ENCODE assay signal across 8 cellular contexts in genomic region chrX:72121381-72121780, GRCh38. TPM values are rescaled to one million over a fixed set of nuclear protein-coding genes. Genes with fewer than 3 reads are reported as not detected.
DNase-seq lines count a peak whose midpoint lies in the region; ATAC-seq lines count a peak whose summit lies in the region.

No MANE protein-coding gene starts in this region.

- DNase-seq in DMS 273 (lab: John Stamatoyannopoulos, UW; ENCODE audit: unreplicated experiment) (peak; percentile 45), DMS 273 treated with DMSO at 0.1 percent for 48 hours (lab: John Stamatoyannopoulos, UW) (no peak), Right ventricle myocardium inferior (ENCODE audit: missing footprints) (no peak), T-helper 9 cell (no peak)
- peak; percentile 21 for DNase-seq in activated T-cell treated with anti-CD3 and anti-CD28 coated beads, Interleukin-2, amount 50 U/mL, for 4 hours

- no peaks in the 10 kb centered on the region for H3K36me3 Mint-ChIP-seq in activated T-cell treated with anti-CD3 and anti-CD28 coated beads, Interleukin-2, amount 50 U/mL, for 4 hours (ENCODE audit: insufficient read depth)

- H3K27me3 ChIP-seq in skeletal muscle satellite cell (ENCODE audit: control insufficient read depth, insufficient read depth, low read length), result peaks cover 43% of the 10 kb centered on the region

- no peak overlapping the region for H3K9ac ChIP-seq in skeletal muscle satellite cell (ENCODE audit: low read depth, low read length)

- peak overlapping the region; percentile 21 for H3K4me3 Mint-ChIP-seq in activated T-cell treated with anti-CD3 and anti-CD28 coated beads, Interleukin-2, amount 50 U/mL, for 4 hours

- H3K4me2 ChIP-seq in skeletal muscle satellite cell (ENCODE audit: low read length), result peak overlapping the region; percentile 58

- intact Hi-C loops in Right ventricle myocardium inferior (cut with DNase I), result loop anchor here (2.0 to 10.0 kb wide), 2 partner anchors 43 to 207 kb away; partner anchors contain the start of gene NHSL2

- H3K27me3 Mint-ChIP-seq in activated T-cell treated with anti-CD3 and anti-CD28 coated beads, Interleukin-2, amount 50 U/mL, for 4 hours (ENCODE audit: low read depth), result no peaks in the 10 kb centered on the region

- H3K9me3 ChIP-seq in skeletal muscle satellite cell (replicated peaks; ENCODE audit: low read length), result no peaks in the 10 kb centered on the region

- peak; percentile 63 for ATAC-seq in HG03460 (IDR thresholded peaks at IDR 0.05; ENCODE audit: unreplicated experiment)
- ATAC-seq in activated T-cell treated with anti-CD3 and anti-CD28 coated beads, Interleukin-2, amount 50 U/mL, for 4 hours, result peak; percentile 79 to 88
- ATAC-seq in Right ventricle myocardium inferior, result peak; percentile 80
- ATAC-seq in GM21737 (IDR thresholded peaks at IDR 0.05; ENCODE audit: unreplicated experiment), result no peak

- no peak overlapping the region for H3K4me3 ChIP-seq in skeletal muscle satellite cell (ENCODE audit: low read length)

- H3K9me3 Mint-ChIP-seq in activated T-cell treated with anti-CD3 and anti-CD28 coated beads, Interleukin-2, amount 50 U/mL, for 4 hours, result no peaks in the 10 kb centered on the region

- H3K36me3 ChIP-seq in skeletal muscle satellite cell (ENCODE audit: insufficient read depth, low read length), result no peaks in the 10 kb centered on the region

- peaks cover 52% of the 10 kb centered on the region for H3K4me1 Mint-ChIP-seq in activated T-cell treated with anti-CD3 and anti-CD28 coated beads, Interleukin-2, amount 50 U/mL, for 4 hours (ENCODE audit: low read depth)

- peaks cover 18% of the 10 kb centered on the region for H3K4me1 ChIP-seq in skeletal muscle satellite cell (ENCODE audit: control insufficient read depth, insufficient read depth, low read length)

RNA-seq across cellular contexts. Expression of gene RTL5, which starts 10.3 kb away (rescaled TPM):
- total RNA-seq in activated T-cell treated with anti-CD3 and anti-CD28 coated beads, Interleukin-2, amount 50 U/mL, for 4 hours, result under 1 TPM; 0.25 to 0.63 (median 0.45) TPM
- total RNA-seq in Right ventricle myocardium inferior, result 2.4 TPM
- total RNA-seq in skeletal muscle satellite cell (2012; rRNA removed), result 0.44 and 0.51 TPM in 2 replicates

Comparison
In these comparisons a context has a peak if more than half of its experiments do, and no peak if none do; other contexts are left out.
1. DNase-seq: peak in DMS 273 (single experiment) and activated T-cell treated with anti-CD3 and anti-CD28 coated beads, Interleukin-2, amount 50 U/mL, for 4 hours (single experiment); none in DMS 273 treated with DMSO at 0.1 percent for 48 hours (single experiment), Right ventricle myocardium inferior (single experiment) and T-helper 9 cell (single experiment).